ENCODE assay signal across 12 cellular contexts in the genomic region with DNA sequence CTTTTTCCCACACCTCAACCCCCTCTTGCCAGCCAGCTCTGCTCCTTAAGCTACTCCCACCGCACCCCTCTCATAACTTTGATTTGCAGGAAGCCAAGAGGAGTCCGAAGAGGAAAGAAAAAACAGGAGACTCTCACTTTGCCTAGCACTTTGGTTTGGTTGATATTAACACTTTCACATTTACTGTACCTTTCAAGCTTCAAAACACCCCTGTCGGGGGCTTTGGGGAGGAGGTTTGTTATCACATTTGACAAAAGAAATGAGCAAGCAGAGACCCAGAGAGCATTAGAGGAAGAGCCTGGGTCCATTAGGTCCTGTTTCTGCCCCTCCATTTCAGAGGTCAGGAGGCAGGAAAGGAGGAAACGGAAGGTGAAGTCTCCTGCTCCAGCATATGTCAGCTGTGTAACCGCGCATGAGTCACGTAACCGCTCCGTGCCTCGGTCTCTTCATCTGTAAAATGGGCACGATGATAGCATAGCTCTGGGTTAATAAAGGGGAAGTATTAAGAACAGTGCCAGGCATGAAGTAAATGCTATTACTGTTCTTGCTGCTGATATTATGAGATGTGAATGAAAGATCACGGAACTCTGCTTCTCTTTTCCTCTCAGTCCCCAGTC.
DNase-seq lines count a peak whose midpoint lies in the region; ATAC-seq lines count a peak whose summit lies in the region.
"Had no signal": no experiment of that assay in that cellular context is flagged by ENCODE, and none has a peak within 500 bp of the region (broad histone marks: within the 10 kb centered on the region; RNA-seq: fewer than 3 reads in every experiment).

No MANE protein-coding gene starts in this region.

- ATAC-seq in GM18867 (IDR thresholded peaks at IDR 0.05; ENCODE audit: unreplicated experiment) (peak; percentile 39), HG03378 (IDR thresholded peaks at IDR 0.05; ENCODE audit: unreplicated experiment) (no peak), HG03432 (IDR thresholded peaks at IDR 0.05; ENCODE audit: unreplicated experiment) (no peak)
- ATAC-seq: lower lobe of right lung had no signal

- peak; percentile 31 for DNase-seq in stimulated activated CD4-positive, alpha-beta T cell treated with anti-CD3 and anti-CD28 coated beads, Interleukin-15, amount 100 ng/mL, for 24 hours
- DNase-seq in stimulated activated CD4-positive, alpha-beta T cell treated with anti-CD3 and anti-CD28 coated beads, Interleukin-4, amount 100 ng/mL, for 4 hours: no peak
- DNase-seq in activated effector memory CD4-positive, alpha-beta T cell treated with Interleukin-2 at 50 U/mL for 16 hours: peak; percentile 7
- DNase-seq in stimulated activated CD8-positive, alpha-beta memory T cell treated with anti-CD3 and anti-CD28 coated beads, Interleukin-4, amount 100 ng/mL, for 48 hours: peak; percentile 33
- DNase-seq in SKM-1 treated with dmso at 0.1 percent for 144 hours (lab: John Stamatoyannopoulos, UW; ENCODE audit: unreplicated experiment): no peak
- DNase-seq: foreskin melanocyte, IMR-90, lower lobe of right lung, NCI-H2227 treated with DMSO at 0.1 percent for 48 hours had no signal

Comparison
In these comparisons a context has a peak if more than half of its experiments do, and no peak if none do; other contexts are left out.
1. DNase-seq: peak in stimulated activated CD4-positive, alpha-beta T cell treated with anti-CD3 and anti-CD28 coated beads, Interleukin-15, amount 100 ng/mL, for 24 hours (single experiment), activated effector memory CD4-positive, alpha-beta T cell treated with Interleukin-2 at 50 U/mL for 16 hours (single experiment) and stimulated activated CD8-positive, alpha-beta memory T cell treated with anti-CD3 and anti-CD28 coated beads, Interleukin-4, amount 100 ng/mL, for 48 hours (single experiment); none in stimulated activated CD4-positive, alpha-beta T cell treated with anti-CD3 and anti-CD28 coated beads, Interleukin-4, amount 100 ng/mL, for 4 hours (0 of 2) and SKM-1 treated with dmso at 0.1 percent for 144 hours (single experiment).